Comparison of ENCODE assay signal across 9 cellular contexts in the genomic region with DNA sequence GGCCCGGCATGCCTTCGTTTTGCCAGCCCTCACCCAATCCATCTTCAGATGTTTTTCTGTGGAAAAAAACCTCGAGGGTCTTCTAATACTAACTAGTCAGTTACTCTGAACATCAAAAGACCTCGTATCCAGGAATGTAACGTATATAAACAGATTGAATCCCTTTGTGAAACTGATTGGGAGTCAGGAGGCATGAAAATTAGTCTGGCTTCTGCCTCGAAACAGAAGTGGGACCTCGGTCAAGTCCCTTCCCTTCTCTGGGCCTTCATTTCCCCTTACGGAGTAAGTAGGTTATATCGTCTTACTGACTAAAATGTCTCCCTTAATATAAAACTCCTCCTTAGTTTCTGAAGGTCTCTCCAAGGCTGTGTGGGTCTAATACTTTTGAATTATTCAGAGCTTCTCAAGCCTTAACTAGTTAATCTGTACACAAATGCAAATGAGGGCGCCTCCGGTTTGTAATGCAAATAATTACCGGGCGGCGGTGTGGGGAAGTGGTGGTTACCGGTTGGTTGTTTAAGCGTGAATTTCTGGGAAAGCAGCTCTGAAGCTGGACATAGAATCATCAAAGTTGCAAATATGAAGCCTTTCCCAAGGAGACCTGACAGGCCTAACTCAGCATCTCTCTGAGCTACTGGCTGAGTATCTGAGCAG. TPM values are rescaled to one million over a fixed set of nuclear protein-coding genes. Genes with fewer than 3 reads are reported as not detected.
DNase-seq lines count a peak whose midpoint lies in the region; ATAC-seq and TF ChIP-seq lines count a peak whose summit lies in the region.
"Had no signal": no experiment of that assay in that cellular context is flagged by ENCODE, and none has a peak within 500 bp of the region (broad histone marks: within the 10 kb centered on the region; RNA-seq: fewer than 3 reads in every experiment).

No MANE protein-coding gene starts in this region.

- peak overlapping the region; percentile 81 to 93 (median 88) for H3K27ac Mint-ChIP-seq in CD14-positive monocyte
- peak overlapping the region; percentile 63 for H3K27ac Mint-ChIP-seq in WTC11
- H3K27ac Mint-ChIP-seq in activated CD4-positive, alpha-beta T cell treated with anti-CD3 and anti-CD28 coated beads, Interleukin-2, amount 10 ng/mL, durations not matched to agents 24 days and 14 days, result no peak overlapping the region

- no peak for TF ChIP-seq CTCF in CD14-positive monocyte (IDR thresholded peaks at IDR 0.05)
- no peak for TF ChIP-seq CTCF in WTC11 (IDR thresholded peaks at IDR 0.05)

- H3K4me1 Mint-ChIP-seq in CD14-positive monocyte (peaks cover 44% of the 10 kb centered on the region), WTC11 (peaks cover 49% of the 10 kb centered on the region)
- no peaks in the 10 kb centered on the region for H3K4me1 Mint-ChIP-seq in activated CD4-positive, alpha-beta T cell treated with anti-CD3 and anti-CD28 coated beads, Interleukin-2, amount 10 ng/mL, durations not matched to agents 24 days and 14 days

- no peaks in the 10 kb centered on the region for H3K9me3 Mint-ChIP-seq in CD14-positive monocyte
- H3K9me3 Mint-ChIP-seq in WTC11, result no peaks in the 10 kb centered on the region
- no peaks in the 10 kb centered on the region for H3K9me3 Mint-ChIP-seq in activated CD4-positive, alpha-beta T cell treated with anti-CD3 and anti-CD28 coated beads, Interleukin-2, amount 10 ng/mL, durations not matched to agents 24 days and 14 days

- ATAC-seq in GM19395 (IDR thresholded peaks at IDR 0.05; ENCODE audit: unreplicated experiment) (peak; percentile 74), HG03095 (IDR thresholded peaks at IDR 0.05; ENCODE audit: unreplicated experiment) (peak; percentile 59), WTC11 (peak; percentile 62)
- ATAC-seq: SK-N-SH treated with all-trans-retinoic acid at 6 μM for 48 hours had no signal

- H3K4me3 Mint-ChIP-seq in CD14-positive monocyte, result peak overlapping the region; percentile 31 to 75
- peak overlapping the region; percentile 10; the same call in 1 of the 2 replicates for H3K4me3 Mint-ChIP-seq in WTC11
- H3K4me3 Mint-ChIP-seq in activated CD4-positive, alpha-beta T cell treated with anti-CD3 and anti-CD28 coated beads, Interleukin-2, amount 10 ng/mL, durations not matched to agents 24 days and 14 days, result no peak overlapping the region

- H3K36me3 Mint-ChIP-seq in CD14-positive monocyte (peaks cover 0 to 5% of the 10 kb centered on the region in 2 donors), WTC11 (no peaks in the 10 kb centered on the region)
- H3K36me3 Mint-ChIP-seq in activated CD4-positive, alpha-beta T cell treated with anti-CD3 and anti-CD28 coated beads, Interleukin-2, amount 10 ng/mL, durations not matched to agents 24 days and 14 days (ENCODE audit: low read depth), result peaks cover 11% of the 10 kb centered on the region

- CTCF ChIA-PET in WTC11 (lab: Charles Lee), result interaction anchor here (0.6 to 2.4 kb wide), 5 partner anchors 8 to 235 kb away, joined by 3 to 10 read pairs (median 4); a partner anchor contains a TSS

- DNase-seq in CD14-positive monocyte (ENCODE audit: low spot score) (no peak), WTC11 (ENCODE audit: low spot score) (peak; percentile 12), GM03348 (ENCODE audit: low spot score) (no peak), DMS153 treated with DMSO at 0.1 percent for 48 hours (lab: John Stamatoyannopoulos, UW; ENCODE audit: unreplicated experiment) (no peak), NCI-H226 (no peak)
- DNase-seq in activated CD4-positive, alpha-beta T cell treated with anti-CD3 and anti-CD28 coated beads, Interleukin-2, amount 10 ng/mL, durations not matched to agents 24 days and 14 days, result no peak

- POLR2A ChIA-PET in WTC11 (lab: Charles Lee), result interaction anchor here (0.6 to 1.1 kb wide), 2 partner anchors 15 to 76 kb away, joined by 3 to 4 read pairs; a partner anchor contains a TSS

- H3K27me3 Mint-ChIP-seq in CD14-positive monocyte (ENCODE audit: low read depth in 3 of 3), result peaks cover 0 to 7% (median 0%) of the 10 kb centered on the region in 3 donors
- no peaks in the 10 kb centered on the region; the same call in 1 of the 2 replicates for H3K27me3 Mint-ChIP-seq in WTC11 (ENCODE audit: low read depth)
- H3K27me3 Mint-ChIP-seq in activated CD4-positive, alpha-beta T cell treated with anti-CD3 and anti-CD28 coated beads, Interleukin-2, amount 10 ng/mL, durations not matched to agents 24 days and 14 days, result no peaks in the 10 kb centered on the region

- intact Hi-C loops in CD14-positive monocyte (cut with micrococcal nuclease), result loop anchor here in 1 of 2 donors (5.0 kb wide), 1 partner anchor 75 kb away; a partner anchor contains a TSS
- intact Hi-C loops in activated CD4-positive, alpha-beta T cell treated with anti-CD3 and anti-CD28 coated beads, Interleukin-2, amount 10 ng/mL, durations not matched to agents 24 days and 14 days (cut with micrococcal nuclease), result no loop called here

TF ChIP-seq in WTC11, 78 proteins besides CTCF, POLR2A, EP300 and RAD21 (continues in another document):
- TF ChIP-seq, protein P1, sequence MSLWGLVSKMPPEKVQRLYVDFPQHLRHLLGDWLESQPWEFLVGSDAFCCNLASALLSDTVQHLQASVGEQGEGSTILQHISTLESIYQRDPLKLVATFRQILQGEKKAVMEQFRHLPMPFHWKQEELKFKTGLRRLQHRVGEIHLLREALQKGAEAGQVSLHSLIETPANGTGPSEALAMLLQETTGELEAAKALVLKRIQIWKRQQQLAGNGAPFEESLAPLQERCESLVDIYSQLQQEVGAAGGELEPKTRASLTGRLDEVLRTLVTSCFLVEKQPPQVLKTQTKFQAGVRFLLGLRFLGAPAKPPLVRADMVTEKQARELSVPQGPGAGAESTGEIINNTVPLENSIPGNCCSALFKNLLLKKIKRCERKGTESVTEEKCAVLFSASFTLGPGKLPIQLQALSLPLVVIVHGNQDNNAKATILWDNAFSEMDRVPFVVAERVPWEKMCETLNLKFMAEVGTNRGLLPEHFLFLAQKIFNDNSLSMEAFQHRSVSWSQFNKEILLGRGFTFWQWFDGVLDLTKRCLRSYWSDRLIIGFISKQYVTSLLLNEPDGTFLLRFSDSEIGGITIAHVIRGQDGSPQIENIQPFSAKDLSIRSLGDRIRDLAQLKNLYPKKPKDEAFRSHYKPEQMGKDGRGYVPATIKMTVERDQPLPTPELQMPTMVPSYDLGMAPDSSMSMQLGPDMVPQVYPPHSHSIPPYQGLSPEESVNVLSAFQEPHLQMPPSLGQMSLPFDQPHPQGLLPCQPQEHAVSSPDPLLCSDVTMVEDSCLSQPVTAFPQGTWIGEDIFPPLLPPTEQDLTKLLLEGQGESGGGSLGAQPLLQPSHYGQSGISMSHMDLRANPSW (CRISPR knock-in tag; conservative IDR thresholded peaks at IDR 0.05; ENCODE audit: low read depth), result no peak
- TF ChIP-seq ZBTB21 (CRISPR knock-in tag; IDR thresholded peaks at IDR 0.05; ENCODE audit: borderline replicate concordance) (no peak), NR3C1 (CRISPR knock-in tag; conservative IDR thresholded peaks at IDR 0.05; ENCODE audit: low read depth) (no peak), SOX15 (CRISPR knock-in tag; IDR thresholded peaks at IDR 0.05) (no peak), OVOL2 (CRISPR knock-in tag; IDR thresholded peaks at IDR 0.05; ENCODE audit: borderline replicate concordance) (no peak)
- TF ChIP-seq, protein P2, sequence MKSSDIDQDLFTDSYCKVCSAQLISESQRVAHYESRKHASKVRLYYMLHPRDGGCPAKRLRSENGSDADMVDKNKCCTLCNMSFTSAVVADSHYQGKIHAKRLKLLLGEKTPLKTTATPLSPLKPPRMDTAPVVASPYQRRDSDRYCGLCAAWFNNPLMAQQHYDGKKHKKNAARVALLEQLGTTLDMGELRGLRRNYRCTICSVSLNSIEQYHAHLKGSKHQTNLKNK (CRISPR knock-in tag; IDR thresholded peaks at IDR 0.05), result no peak
- TF ChIP-seq, protein P3, sequence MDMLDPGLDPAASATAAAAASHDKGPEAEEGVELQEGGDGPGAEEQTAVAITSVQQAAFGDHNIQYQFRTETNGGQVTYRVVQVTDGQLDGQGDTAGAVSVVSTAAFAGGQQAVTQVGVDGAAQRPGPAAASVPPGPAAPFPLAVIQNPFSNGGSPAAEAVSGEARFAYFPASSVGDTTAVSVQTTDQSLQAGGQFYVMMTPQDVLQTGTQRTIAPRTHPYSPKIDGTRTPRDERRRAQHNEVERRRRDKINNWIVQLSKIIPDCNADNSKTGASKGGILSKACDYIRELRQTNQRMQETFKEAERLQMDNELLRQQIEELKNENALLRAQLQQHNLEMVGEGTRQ (CRISPR knock-in tag; IDR thresholded peaks at IDR 0.05), result no peak
- TF ChIP-seq, protein P4, sequence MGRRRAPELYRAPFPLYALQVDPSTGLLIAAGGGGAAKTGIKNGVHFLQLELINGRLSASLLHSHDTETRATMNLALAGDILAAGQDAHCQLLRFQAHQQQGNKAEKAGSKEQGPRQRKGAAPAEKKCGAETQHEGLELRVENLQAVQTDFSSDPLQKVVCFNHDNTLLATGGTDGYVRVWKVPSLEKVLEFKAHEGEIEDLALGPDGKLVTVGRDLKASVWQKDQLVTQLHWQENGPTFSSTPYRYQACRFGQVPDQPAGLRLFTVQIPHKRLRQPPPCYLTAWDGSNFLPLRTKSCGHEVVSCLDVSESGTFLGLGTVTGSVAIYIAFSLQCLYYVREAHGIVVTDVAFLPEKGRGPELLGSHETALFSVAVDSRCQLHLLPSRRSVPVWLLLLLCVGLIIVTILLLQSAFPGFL (CRISPR knock-in tag; IDR thresholded peaks at IDR 0.05; ENCODE audit: borderline replicate concordance), result no peak

RNA-seq across cellular contexts. Expression of a gene that starts 11.4 kb away (rescaled TPM):
- polyA plus RNA-seq in CD14-positive monocyte, result 1 to 10 TPM; 1.3 to 2.4 TPM
- 13.0 to 15.0 TPM (median 13.6 TPM) in 3 replicates for total RNA-seq in WTC11 (2021)
- total RNA-seq in activated CD4-positive, alpha-beta T cell treated with anti-CD3 and anti-CD28 coated beads, Interleukin-2, amount 10 ng/mL, durations not matched to agents 24 days and 14 days, result 28.0 and 29.8 TPM in 2 replicates

RNA-seq across cellular contexts. Expression of a gene that starts 43.3 kb away (rescaled TPM):
- polyA plus RNA-seq in CD14-positive monocyte, result 10 to 100 TPM; 74.1 to 91.4 TPM
- 39.3 to 43.3 TPM (median 43.0 TPM) in 3 replicates for total RNA-seq in WTC11 (2021)
- total RNA-seq in activated CD4-positive, alpha-beta T cell treated with anti-CD3 and anti-CD28 coated beads, Interleukin-2, amount 10 ng/mL, durations not matched to agents 24 days and 14 days, result 58.8 and 60.9 TPM in 2 replicates

RNA-seq across cellular contexts. Expression of a gene that starts 52.4 kb away (rescaled TPM):
- polyA plus RNA-seq in CD14-positive monocyte, result 10 to 100 TPM; 10.6 to 13.2 TPM
- total RNA-seq in WTC11 (2021), result 24.2 to 25.8 TPM (median 25.5 TPM) in 3 replicates
- total RNA-seq in activated CD4-positive, alpha-beta T cell treated with anti-CD3 and anti-CD28 coated beads, Interleukin-2, amount 10 ng/mL, durations not matched to agents 24 days and 14 days, result 24.4 and 25.4 TPM in 2 replicates
